1 cellular context compared by ENCODE assay signal in the genomic region with DNA sequence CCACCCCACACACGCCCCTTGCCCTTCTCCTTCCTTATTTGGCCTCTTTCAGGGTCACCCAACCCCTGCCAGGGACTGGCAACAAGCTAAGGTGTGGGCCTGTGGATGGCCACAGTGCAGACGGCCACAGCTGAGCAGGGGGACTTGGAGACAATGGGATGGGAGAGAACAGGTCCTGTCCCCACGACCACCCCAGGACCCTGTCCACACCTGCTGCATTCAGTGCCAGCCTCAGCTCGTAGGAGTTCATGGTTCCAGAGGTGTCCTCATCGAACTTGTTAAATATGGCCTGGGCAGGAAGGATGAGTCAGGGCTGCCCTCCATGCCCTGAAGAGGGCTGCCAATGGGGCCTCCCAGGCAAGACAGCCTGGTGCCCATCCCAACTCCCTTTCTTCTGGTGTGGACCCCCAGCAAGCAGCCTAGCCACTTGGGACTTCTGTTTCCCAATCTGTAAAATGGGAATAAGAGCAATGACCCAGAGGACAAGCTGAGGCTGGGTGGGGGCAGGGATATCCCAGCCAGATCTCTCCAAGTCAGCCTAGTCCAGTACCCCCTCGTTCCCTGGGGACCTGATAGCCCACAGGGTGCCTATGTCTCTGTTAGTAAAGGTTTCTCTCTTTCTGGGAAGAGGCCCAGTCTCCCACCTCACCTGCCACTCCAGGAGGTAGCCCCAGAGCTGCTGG.
A peak's percentile ranks its signal among the peaks of the same experiment; 100 is the strongest.
TF ChIP-seq lines count a peak whose summit lies in the region.

No MANE protein-coding gene starts in this region.

TF ChIP-seq in liver, 16 proteins besides CTCF, POLR2A, EP300 and RAD21 (continued from another document):
- TF ChIP-seq RXRA (IDR thresholded peaks at IDR 0.05): peak; percentile 49 to 51
- TF ChIP-seq GABPA (IDR thresholded peaks at IDR 0.05 in 1 of 2, conservative IDR thresholded peaks at IDR 0.05 in 1 of 2): no peak
TF ChIP-seq in liver: peak in this region for 1.
